ENCODE assay signal across 21 cellular contexts in the genomic region with DNA sequence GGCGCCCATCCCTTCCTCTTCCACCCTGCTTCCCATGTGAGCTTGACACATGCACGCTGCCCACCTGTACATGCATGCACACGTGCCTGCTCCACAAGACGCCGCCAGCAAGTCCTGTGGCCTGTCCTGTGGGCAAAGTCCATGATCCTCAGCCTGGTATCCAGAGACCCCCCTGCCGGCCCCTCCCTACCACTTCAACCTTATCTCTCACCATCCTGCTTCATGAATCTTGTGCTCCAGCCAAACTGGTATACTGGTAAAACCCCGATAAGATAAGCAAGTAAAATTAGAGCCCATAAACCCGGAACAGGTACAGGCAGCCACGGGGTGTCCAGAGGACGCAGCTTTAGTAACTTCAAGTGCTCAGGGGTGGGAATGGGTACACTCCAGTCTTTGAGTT.
"Had no signal": no experiment of that assay in that cellular context is flagged by ENCODE, and none has a peak within 500 bp of the region (broad histone marks: within the 10 kb centered on the region; RNA-seq: fewer than 3 reads in every experiment).

No MANE protein-coding gene starts in this region.

- DNase-seq: IMR-90, Kasumi-1, MM.1S, NCI-H1092 treated with DMSO at 0.1 percent for 48 hours, NCI-H1436, NCI-H187, NCI-H2029, NCI-H2081 treated with DMSO at 0.1 percent for 48 hours, NCI-H2171, NCI-H226, NCI-H446, NCI-H510A, NCI-H524 treated with DMSO at 0.1 percent for 48 hours, NCI-H748 treated with DMSO at 0.1 percent for 48 hours, PC-3, SHP77, SK-N-SH had no signal

- H3K27ac ChIP-seq: KMS-11, RWPE1 had no signal

- H3K9me3 ChIP-seq: SK-N-SH had no signal

- H3K4me2 ChIP-seq: KMS-11, SK-N-SH had no signal

- H3K9ac ChIP-seq: KMS-11, SK-N-SH had no signal

- ATAC-seq: HepG2, Panc1, PC-3 had no signal
